14 cellular contexts compared by ENCODE assay signal in genomic region chr1:145708063-145708462, GRCh38. TPM values are rescaled to one million over a fixed set of nuclear protein-coding genes. Genes with fewer than 3 reads are reported as not detected.
DNase-seq lines count a peak whose midpoint lies in the region; ATAC-seq and TF ChIP-seq lines count a peak whose summit lies in the region.
"Had no signal": no experiment of that assay in that cellular context is flagged by ENCODE, and none has a peak within 500 bp of the region (broad histone marks: within the 10 kb centered on the region; RNA-seq: fewer than 3 reads in every experiment).

No MANE protein-coding gene starts in this region.

- H3K4me1 ChIP-seq in vagina: no peaks in the 10 kb centered on the region
- H3K4me1 ChIP-seq: ascending aorta, tibial artery had no signal

- H3K27me3 Mint-ChIP-seq in activated naive CD8-positive, alpha-beta T cell: no peaks in the 10 kb centered on the region
- H3K27me3 Mint-ChIP-seq in activated naive CD8-positive, alpha-beta T cell treated with anti-CD3 and anti-CD28 coated beads for 36 hours: no peaks in the 10 kb centered on the region
- H3K27me3 Mint-ChIP-seq in naive thymus-derived CD8-positive, alpha-beta T cell: peaks cover 0 to 3% (median 0%) of the 10 kb centered on the region in 5 donors

- POLR2A ChIA-PET in naive thymus-derived CD8-positive, alpha-beta T cell (lab: Charles Lee): no interaction called here

- no peak overlapping the region for H3K4me3 Mint-ChIP-seq in activated naive CD8-positive, alpha-beta T cell
- H3K4me3 Mint-ChIP-seq in activated naive CD8-positive, alpha-beta T cell treated with anti-CD3 and anti-CD28 coated beads for 36 hours: no peak overlapping the region
- H3K4me3 Mint-ChIP-seq in naive thymus-derived CD8-positive, alpha-beta T cell: no peak overlapping the region

- no peak for TF ChIP-seq CTCF in vagina (IDR thresholded peaks at IDR 0.05)

- no peak overlapping the region for H3K4me3 ChIP-seq in vagina
- H3K4me3 ChIP-seq: ascending aorta, tibial artery had no signal

- no peak for DNase-seq in activated naive CD8-positive, alpha-beta T cell treated with anti-CD3 and anti-CD28 coated beads for 36 hours
- DNase-seq in RPMI7951 (ENCODE audit: low read depth) (peak; percentile 87), iris pigment epithelial cell (ENCODE audit: low read depth) (peak; percentile 34), NK-92 (lab: John Stamatoyannopoulos, UW; ENCODE audit: unreplicated experiment) (no peak), vagina (ENCODE audit: extremely low spot score in 2 of 2) (no peak)
- DNase-seq in naive thymus-derived CD8-positive, alpha-beta T cell: no peak
- DNase-seq: activated CD4-positive, CD25-positive, alpha-beta regulatory T cell; effector memory CD4-positive, alpha-beta T cell; MV-4-11; tibial artery had no signal

- H3K9me3 ChIP-seq in vagina: no peaks in the 10 kb centered on the region
- H3K9me3 ChIP-seq: ascending aorta, tibial artery had no signal

- H3K9me3 Mint-ChIP-seq in activated naive CD8-positive, alpha-beta T cell (ENCODE audit: low read depth): no peaks in the 10 kb centered on the region
- H3K9me3 Mint-ChIP-seq in activated naive CD8-positive, alpha-beta T cell treated with anti-CD3 and anti-CD28 coated beads for 36 hours: no peaks in the 10 kb centered on the region
- H3K9me3 Mint-ChIP-seq in naive thymus-derived CD8-positive, alpha-beta T cell: no peaks in the 10 kb centered on the region

- ATAC-seq in HG03108 (IDR thresholded peaks at IDR 0.05; ENCODE audit: unreplicated experiment): no peak
- ATAC-seq in naive thymus-derived CD8-positive, alpha-beta T cell: no peak
- ATAC-seq: Right ventricle myocardium inferior had no signal

- no peak for TF ChIP-seq POLR2A in vagina (IDR thresholded peaks at IDR 0.05)

- no peaks in the 10 kb centered on the region for H3K36me3 Mint-ChIP-seq in activated naive CD8-positive, alpha-beta T cell
- no peaks in the 10 kb centered on the region for H3K36me3 Mint-ChIP-seq in activated naive CD8-positive, alpha-beta T cell treated with anti-CD3 and anti-CD28 coated beads for 36 hours
- H3K36me3 Mint-ChIP-seq in naive thymus-derived CD8-positive, alpha-beta T cell: no peaks in the 10 kb centered on the region

- H3K27ac Mint-ChIP-seq in activated naive CD8-positive, alpha-beta T cell: peak overlapping the region; percentile 13
- no peak overlapping the region for H3K27ac Mint-ChIP-seq in activated naive CD8-positive, alpha-beta T cell treated with anti-CD3 and anti-CD28 coated beads for 36 hours
- peak overlapping the region in 1 of 10 donors; percentile 67 for H3K27ac Mint-ChIP-seq in naive thymus-derived CD8-positive, alpha-beta T cell

- no peaks in the 10 kb centered on the region for H3K36me3 ChIP-seq in vagina
- H3K36me3 ChIP-seq: ascending aorta, tibial artery had no signal

- no peaks in the 10 kb centered on the region for H3K27me3 ChIP-seq in vagina
- H3K27me3 ChIP-seq: ascending aorta, tibial artery had no signal

- no peaks in the 10 kb centered on the region for H3K4me1 Mint-ChIP-seq in activated naive CD8-positive, alpha-beta T cell (ENCODE audit: low read depth)
- no peaks in the 10 kb centered on the region for H3K4me1 Mint-ChIP-seq in activated naive CD8-positive, alpha-beta T cell treated with anti-CD3 and anti-CD28 coated beads for 36 hours
- peaks cover 0 to 5% (median under 1%) of the 10 kb centered on the region in 4 donors for H3K4me1 Mint-ChIP-seq in naive thymus-derived CD8-positive, alpha-beta T cell

- intact Hi-C loops in vagina (cut with DNase I): no loop called here

- H3K27ac ChIP-seq in vagina: no peak overlapping the region
- H3K27ac ChIP-seq: ascending aorta, tibial artery had no signal

RNA-seq across cellular contexts. Expression of gene PDZK1, which starts 0.9 kb away (rescaled TPM):
- not detected for total RNA-seq in activated naive CD8-positive, alpha-beta T cell treated with anti-CD3 and anti-CD28 coated beads for 36 hours
- total RNA-seq in RPMI7951 (2014; rRNA removed; shearing (Covaris generic)): 5.3 and 6.1 TPM in 2 replicates
- total RNA-seq in naive thymus-derived CD8-positive, alpha-beta T cell: not detected
- polyA plus RNA-seq in naive thymus-derived CD8-positive, alpha-beta T cell: under 1 TPM in 2 of 3 donors, not detected in 1; 0.24 to 0.43 TPM
- 0.49 TPM for total RNA-seq in vagina
- total RNA-seq: ascending aorta had no signal

RNA-seq across cellular contexts. Expression of gene CD160, which starts 11.2 kb away (rescaled TPM):
- total RNA-seq in activated naive CD8-positive, alpha-beta T cell treated with anti-CD3 and anti-CD28 coated beads for 36 hours: 10 to 100 TPM; 14.2 to 14.4 TPM
- total RNA-seq in RPMI7951 (2014; rRNA removed; shearing (Covaris generic)): not detected in 2 replicates
- total RNA-seq in naive thymus-derived CD8-positive, alpha-beta T cell: not detected
- polyA plus RNA-seq in naive thymus-derived CD8-positive, alpha-beta T cell: 100 to 1,000 TPM in 1 of 3 donors, 1 to 10 TPM in 2; 1.7 to 117 (median 2.4) TPM
- total RNA-seq in vagina: 0.49 TPM
- total RNA-seq: ascending aorta, Right ventricle myocardium inferior had no signal

Comparison
In these comparisons a context has a peak if more than half of its experiments do, and no peak if none do; other contexts are left out.
1. DNase-seq: peak in RPMI7951 (single experiment) and iris pigment epithelial cell (single experiment); none in activated naive CD8-positive, alpha-beta T cell treated with anti-CD3 and anti-CD28 coated beads for 36 hours (single experiment), naive thymus-derived CD8-positive, alpha-beta T cell (0 of 10), NK-92 (single experiment) and vagina (0 of 2).
2. RNA of gene CD160, which starts 11.2 kb away (total RNA-seq): 14.2 to 14.4 TPM in activated naive CD8-positive, alpha-beta T cell treated with anti-CD3 and anti-CD28 coated beads for 36 hours; 0.49 TPM in vagina (single experiment), not detected in naive thymus-derived CD8-positive, alpha-beta T cell and not detected in RPMI7951; every median in the first group is over 10 times any median in the second.